In the genomic region with DNA sequence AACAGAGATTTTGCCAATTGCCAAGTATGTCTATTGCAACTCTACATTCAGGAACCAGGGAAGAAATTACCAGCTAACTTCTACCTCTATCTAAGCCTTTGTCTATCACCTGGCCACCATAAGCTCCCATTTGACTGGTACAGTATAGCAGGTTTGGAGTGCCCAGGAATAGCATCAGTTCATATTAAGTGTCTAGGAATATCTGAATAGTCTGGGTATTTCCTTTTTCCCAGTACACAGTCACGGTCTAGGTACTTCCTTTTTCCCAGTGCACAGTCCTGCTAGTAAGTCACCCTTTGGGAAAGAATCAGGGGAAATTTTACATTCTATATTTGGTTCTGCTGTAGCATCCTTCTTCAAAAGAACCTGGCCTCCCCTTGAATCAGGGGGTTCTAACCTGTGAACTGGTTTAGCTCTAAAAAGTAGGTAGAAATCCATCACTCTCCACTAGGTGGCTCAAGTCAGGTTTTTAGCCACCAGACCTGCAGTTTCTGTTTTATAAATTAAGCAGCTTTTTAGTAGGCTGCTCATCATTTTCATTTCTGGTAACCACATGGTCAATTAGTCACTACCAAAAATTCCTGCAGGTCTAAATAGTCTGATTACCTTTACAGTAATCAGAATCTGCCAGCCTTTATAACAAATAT, we compare ENCODE assay signal across 1 cellular context.
TF ChIP-seq lines count a peak whose summit lies in the region.

No MANE protein-coding gene starts in this region.

TF ChIP-seq in liver, 16 proteins besides CTCF, POLR2A, EP300 and RAD21 (continued from another document):
- TF ChIP-seq, protein P1, sequence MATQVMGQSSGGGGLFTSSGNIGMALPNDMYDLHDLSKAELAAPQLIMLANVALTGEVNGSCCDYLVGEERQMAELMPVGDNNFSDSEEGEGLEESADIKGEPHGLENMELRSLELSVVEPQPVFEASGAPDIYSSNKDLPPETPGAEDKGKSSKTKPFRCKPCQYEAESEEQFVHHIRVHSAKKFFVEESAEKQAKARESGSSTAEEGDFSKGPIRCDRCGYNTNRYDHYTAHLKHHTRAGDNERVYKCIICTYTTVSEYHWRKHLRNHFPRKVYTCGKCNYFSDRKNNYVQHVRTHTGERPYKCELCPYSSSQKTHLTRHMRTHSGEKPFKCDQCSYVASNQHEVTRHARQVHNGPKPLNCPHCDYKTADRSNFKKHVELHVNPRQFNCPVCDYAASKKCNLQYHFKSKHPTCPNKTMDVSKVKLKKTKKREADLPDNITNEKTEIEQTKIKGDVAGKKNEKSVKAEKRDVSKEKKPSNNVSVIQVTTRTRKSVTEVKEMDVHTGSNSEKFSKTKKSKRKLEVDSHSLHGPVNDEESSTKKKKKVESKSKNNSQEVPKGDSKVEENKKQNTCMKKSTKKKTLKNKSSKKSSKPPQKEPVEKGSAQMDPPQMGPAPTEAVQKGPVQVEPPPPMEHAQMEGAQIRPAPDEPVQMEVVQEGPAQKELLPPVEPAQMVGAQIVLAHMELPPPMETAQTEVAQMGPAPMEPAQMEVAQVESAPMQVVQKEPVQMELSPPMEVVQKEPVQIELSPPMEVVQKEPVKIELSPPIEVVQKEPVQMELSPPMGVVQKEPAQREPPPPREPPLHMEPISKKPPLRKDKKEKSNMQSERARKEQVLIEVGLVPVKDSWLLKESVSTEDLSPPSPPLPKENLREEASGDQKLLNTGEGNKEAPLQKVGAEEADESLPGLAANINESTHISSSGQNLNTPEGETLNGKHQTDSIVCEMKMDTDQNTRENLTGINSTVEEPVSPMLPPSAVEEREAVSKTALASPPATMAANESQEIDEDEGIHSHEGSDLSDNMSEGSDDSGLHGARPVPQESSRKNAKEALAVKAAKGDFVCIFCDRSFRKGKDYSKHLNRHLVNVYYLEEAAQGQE (IDR thresholded peaks at IDR 0.05) = no peak
- no peak for TF ChIP-seq JUND (IDR thresholded peaks at IDR 0.05)
